12 cellular contexts compared by ENCODE assay signal in the genomic region with DNA sequence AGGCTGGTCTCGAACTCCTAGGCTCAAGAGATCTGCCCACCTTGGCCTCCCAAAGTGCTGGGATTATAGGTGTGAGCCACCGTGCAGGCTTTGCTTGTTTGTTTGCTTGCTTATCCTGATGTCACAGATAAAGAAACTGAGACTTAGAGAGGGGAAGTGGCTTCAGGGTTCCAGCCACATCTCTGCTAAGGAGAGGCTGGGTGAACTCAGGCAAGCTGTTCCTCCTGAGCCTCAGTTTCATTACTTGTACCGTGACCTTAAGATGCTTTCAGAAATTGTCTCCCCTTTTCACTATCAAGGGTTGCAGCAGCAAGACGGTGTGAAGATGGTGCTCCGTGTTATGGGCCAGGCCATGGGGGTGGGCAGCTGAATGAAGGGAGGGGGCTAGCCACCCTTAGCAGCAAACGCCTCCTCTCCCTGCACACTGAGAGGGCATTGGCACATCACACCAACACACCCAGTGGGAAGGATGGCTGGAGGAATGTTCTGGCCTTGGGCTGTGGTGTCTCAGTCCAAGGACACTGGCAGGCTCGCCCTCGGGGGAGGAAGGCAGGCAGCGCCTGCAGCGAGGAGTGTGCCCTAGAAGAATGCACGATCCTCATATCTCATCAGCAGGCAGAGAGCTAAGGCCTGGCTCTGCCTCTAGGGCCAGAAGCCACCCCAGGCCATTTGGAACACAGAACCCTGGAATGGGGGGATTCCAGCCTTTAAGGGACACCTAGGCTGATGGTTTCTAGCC. TPM values are rescaled to one million over a fixed set of nuclear protein-coding genes. Genes with fewer than 3 reads are reported as not detected.
DNase-seq lines count a peak whose midpoint lies in the region; ATAC-seq and TF ChIP-seq lines count a peak whose summit lies in the region.
"Had no signal": no experiment of that assay in that cellular context is flagged by ENCODE, and none has a peak within 500 bp of the region (broad histone marks: within the 10 kb centered on the region; RNA-seq: fewer than 3 reads in every experiment).

No MANE protein-coding gene starts in this region.

- no peak for TF ChIP-seq CTCF in GM13977 (IDR thresholded peaks at IDR 0.05; ENCODE audit: extremely low read depth, insufficient read depth, missing control alignments)
- no peak for TF ChIP-seq CTCF in GM20000 (IDR thresholded peaks at IDR 0.05; ENCODE audit: extremely low read depth, missing control alignments)
- no peak for TF ChIP-seq CTCF in foreskin keratinocyte (conservative IDR thresholded peaks at IDR 0.05)

- ATAC-seq in HG03280 (IDR thresholded peaks at IDR 0.05; ENCODE audit: unreplicated experiment) (peak; percentile 91), foreskin keratinocyte (no peak)

- H3K27ac ChIP-seq in foreskin keratinocyte: no peak overlapping the region

- H3K4me1 ChIP-seq in foreskin keratinocyte: peaks cover 4% of the 10 kb centered on the region

- in situ Hi-C loops in GM13977 (cut with MboI; ENCODE audit: low pct_unique_long_range_greater_than_20kb, low sequenced_read_pairs, unreplicated experiment): no loop called here

- H3K27me3 ChIP-seq in foreskin keratinocyte: no peaks in the 10 kb centered on the region

- DNase-seq in GM13977 (ENCODE audit: low spot score) (peak; percentile 79), GM20000 (ENCODE audit: low spot score) (peak; percentile 80), fibroblast of gingiva (ENCODE audit: low read depth) (peak; percentile 70), NAMALWA (ENCODE audit: low spot score) (no peak), foreskin keratinocyte (no peak), retina (no peak), cortex of kidney (lab: John Stamatoyannopoulos, UW) (no peak)
- DNase-seq: activated naive CD4-positive, alpha-beta T cell treated with anti-CD3 and anti-CD28 coated beads, Interleukin-2, amount 50 U/mL, for 16 hours; hippocampal formation had no signal

RNA-seq across cellular contexts. Expression of a gene that starts 48.2 kb away (rescaled TPM):
- total RNA-seq in foreskin keratinocyte: 0.10 TPM in 1 of 2 replicates, not detected in the other
- polyA plus RNA-seq in foreskin keratinocyte: 0.09 TPM in 1 of 2 replicates, not detected in the other
- total RNA-seq: pulmonary artery endothelial cell, RPMI7951 had no signal

RNA-seq across cellular contexts. Expression of a gene that starts 54.1 kb away (rescaled TPM):
- total RNA-seq in foreskin keratinocyte: 21.3 and 22.6 TPM in 2 replicates
- 14.4 and 17.0 TPM in 2 replicates for polyA plus RNA-seq in foreskin keratinocyte

Comparison
In these comparisons a context has a peak if more than half of its experiments do, and no peak if none do; other contexts are left out.
1. DNase-seq: peak in GM13977 (single experiment), GM20000 (single experiment) and fibroblast of gingiva (single experiment); none in NAMALWA (single experiment), foreskin keratinocyte (0 of 2), retina (single experiment) and cortex of kidney (single experiment).